11 cellular contexts compared by ENCODE assay signal in genomic region chr9:131657456-131657855, GRCh38.
DNase-seq lines count a peak whose midpoint lies in the region; ATAC-seq and TF ChIP-seq lines count a peak whose summit lies in the region.
"Had no signal": no experiment of that assay in that cellular context is flagged by ENCODE, and none has a peak within 500 bp of the region (broad histone marks: within the 10 kb centered on the region; RNA-seq: fewer than 3 reads in every experiment).

No MANE protein-coding gene starts in this region.

- H3K27ac ChIP-seq in effector memory CD4-positive, alpha-beta T cell (ENCODE audit: insufficient read depth, low read length, poor library complexity, severe bottlenecking) = peak overlapping the region; percentile 82
- peak overlapping the region in 13 of 21 experiments; percentile 4 to 84 (median 68) for H3K27ac ChIP-seq in skin epidermis
- H3K27ac ChIP-seq in prostate gland = no peak overlapping the region

- TF ChIP-seq POLR2A in prostate gland (IDR thresholded peaks at IDR 0.05) = no peak

- DNase-seq in activated CD4-positive, alpha-beta T cell treated with anti-CD3 and anti-CD28 coated beads for 36 hours = peak; percentile 53
- no peak for DNase-seq in activated CD4-positive, alpha-beta T cell treated with anti-CD3 and anti-CD28 coated beads, Interleukin-2, amount 50 U/mL, for 48 hours
- DNase-seq in RPMI7951 (ENCODE audit: low read depth) = peak; percentile 75
- peak in 1 of 3 donors; percentile 31 for DNase-seq in effector memory CD4-positive, alpha-beta T cell
- no peak for DNase-seq in NCI-H187 (lab: John Stamatoyannopoulos, UW)
- no peak for DNase-seq in prostate gland (ENCODE audit: low spot score)
- DNase-seq: cortex of kidney, KBM-7 had no signal

- peaks cover 39% of the 10 kb centered on the region for H3K4me1 ChIP-seq in effector memory CD4-positive, alpha-beta T cell (ENCODE audit: control insufficient read depth, insufficient read depth, low read length, poor library complexity, severe bottlenecking)
- H3K4me1 ChIP-seq in prostate gland (replicated peaks) = no peaks in the 10 kb centered on the region

- no peaks in the 10 kb centered on the region for H3K27me3 Mint-ChIP-seq in activated CD4-positive, alpha-beta T cell treated with anti-CD3 and anti-CD28 coated beads for 36 hours

- intact Hi-C loops in activated CD4-positive, alpha-beta T cell treated with anti-CD3 and anti-CD28 coated beads for 36 hours (cut with DNase I, micrococcal nuclease) = loop anchor here in 1 of 2 experiments (10.0 kb wide), 1 partner anchor 347 kb away; no protein-coding TSS in a partner anchor
- intact Hi-C loops in prostate gland (cut with DNase I) = no loop called here

- H3K4me3 ChIP-seq in effector memory CD4-positive, alpha-beta T cell (ENCODE audit: insufficient read depth, low read depth, low read length, poor library complexity, severe bottlenecking) = no peak overlapping the region
- H3K4me3 ChIP-seq in skin epidermis (no peak overlapping the region), prostate gland (no peak overlapping the region)

- H3K4me3 Mint-ChIP-seq in activated CD4-positive, alpha-beta T cell treated with anti-CD3 and anti-CD28 coated beads for 36 hours = no peak overlapping the region
- H3K4me3 Mint-ChIP-seq: neural crest cell had no signal

- H3K9me3 ChIP-seq in effector memory CD4-positive, alpha-beta T cell (ENCODE audit: control insufficient read depth, low read length) = no peaks in the 10 kb centered on the region
- no peaks in the 10 kb centered on the region for H3K9me3 ChIP-seq in prostate gland

- H3K27me3 ChIP-seq in effector memory CD4-positive, alpha-beta T cell (replicated peaks; ENCODE audit: control insufficient read depth, insufficient read depth, low read length, poor library complexity, severe bottlenecking) = no peaks in the 10 kb centered on the region
- H3K27me3 ChIP-seq in prostate gland (replicated peaks; ENCODE audit: insufficient read depth) = no peaks in the 10 kb centered on the region

- no peak for TF ChIP-seq CTCF in prostate gland (IDR thresholded peaks at IDR 0.05)

- H3K36me3 ChIP-seq in effector memory CD4-positive, alpha-beta T cell (ENCODE audit: control insufficient read depth, insufficient read depth, low read length) = peaks cover 3% of the 10 kb centered on the region
- H3K36me3 ChIP-seq in prostate gland = no peaks in the 10 kb centered on the region

- 86% methylated on average over 8 of the region's 8 CpGs for WGBS in prostate gland

- POLR2A ChIA-PET in activated CD4-positive, alpha-beta T cell treated with anti-CD3 and anti-CD28 coated beads for 36 hours (lab: Charles Lee) = interaction anchor here (0.5 kb wide), 1 partner anchor 33 kb away, joined by 3 read pairs; no protein-coding TSS in a partner anchor

- H3K27ac Mint-ChIP-seq in activated CD4-positive, alpha-beta T cell treated with anti-CD3 and anti-CD28 coated beads for 36 hours = peak overlapping the region; percentile 98

- H3K36me3 Mint-ChIP-seq in activated CD4-positive, alpha-beta T cell treated with anti-CD3 and anti-CD28 coated beads for 36 hours (ENCODE audit: low read depth) = peaks cover 8% of the 10 kb centered on the region

- H3K9me3 Mint-ChIP-seq in activated CD4-positive, alpha-beta T cell treated with anti-CD3 and anti-CD28 coated beads for 36 hours (ENCODE audit: low read depth) = no peaks in the 10 kb centered on the region
- H3K9me3 Mint-ChIP-seq: neural crest cell had no signal

- CTCF ChIA-PET in activated CD4-positive, alpha-beta T cell treated with anti-CD3 and anti-CD28 coated beads for 36 hours (lab: Charles Lee) = interaction anchor here (1.7 kb wide), 1 partner anchor 81 kb away, joined by 5 read pairs; no protein-coding TSS in a partner anchor

- no peak for ATAC-seq in activated CD4-positive, alpha-beta T cell treated with anti-CD3 and anti-CD28 coated beads for 36 hours
- no peak for ATAC-seq in GM21447 (IDR thresholded peaks at IDR 0.05; ENCODE audit: unreplicated experiment)

- H3K4me1 Mint-ChIP-seq in activated CD4-positive, alpha-beta T cell treated with anti-CD3 and anti-CD28 coated beads for 36 hours = peaks cover 84% of the 10 kb centered on the region

Comparison
In these comparisons a context has a peak if more than half of its experiments do, and no peak if none do; other contexts are left out.
1. DNase-seq: peak in activated CD4-positive, alpha-beta T cell treated with anti-CD3 and anti-CD28 coated beads for 36 hours (single experiment) and RPMI7951 (single experiment); none in activated CD4-positive, alpha-beta T cell treated with anti-CD3 and anti-CD28 coated beads, Interleukin-2, amount 50 U/mL, for 48 hours (0 of 2), NCI-H187 (0 of 2) and prostate gland (single experiment).
2. H3K27ac ChIP-seq: peak in effector memory CD4-positive, alpha-beta T cell (single experiment) and skin epidermis (13 of 21); none in prostate gland (0 of 2).